9 cellular contexts compared by ENCODE assay signal in the genomic region with DNA sequence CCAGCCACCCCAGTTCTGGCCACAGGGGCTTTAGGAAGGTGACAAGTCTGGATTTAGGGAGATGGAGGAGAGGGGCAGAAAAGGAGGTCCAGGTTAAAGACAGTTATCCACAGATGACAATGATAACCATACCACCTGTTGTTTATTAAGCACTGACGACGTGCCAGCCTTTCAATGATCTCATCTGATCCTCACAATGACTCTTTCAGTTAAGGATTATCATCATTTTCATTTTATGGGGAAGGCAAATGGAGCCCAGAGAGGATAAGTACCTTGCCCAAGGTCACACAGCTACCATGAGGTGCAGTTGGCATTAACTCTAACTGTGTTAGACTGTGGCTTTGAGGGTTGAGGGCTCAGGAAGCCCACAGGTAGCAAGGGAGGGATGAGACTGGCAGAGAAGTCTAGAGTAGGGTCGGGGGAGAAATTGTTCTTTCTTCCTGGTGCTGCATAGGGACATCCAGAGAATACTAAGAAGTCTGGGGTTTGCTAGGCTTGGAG. TPM values are rescaled to one million over a fixed set of nuclear protein-coding genes. Genes with fewer than 3 reads are reported as not detected.
DNase-seq lines count a peak whose midpoint lies in the region; ATAC-seq, FAIRE-seq and TF ChIP-seq lines count a peak whose summit lies in the region.
"Had no signal": no experiment of that assay in that cellular context is flagged by ENCODE, and none has a peak within 500 bp of the region (broad histone marks: within the 10 kb centered on the region; RNA-seq: fewer than 3 reads in every experiment).

No MANE protein-coding gene starts in this region.

- H3K27me3 ChIP-seq in keratinocyte (ENCODE audit: control insufficient read depth, extremely low read depth, insufficient read depth, low read length) = no peaks in the 10 kb centered on the region

- H2AFZ ChIP-seq in keratinocyte (ENCODE audit: control insufficient read depth, low read length) = peak overlapping the region; percentile 26

- H3K9me3 ChIP-seq in keratinocyte (ENCODE audit: control insufficient read depth, low read depth, low read length) = no peaks in the 10 kb centered on the region

- no peak for DNase-seq in activated CD8-positive, alpha-beta memory T cell treated with anti-CD3 and anti-CD28 coated beads, Interleukin-2, amount 10 ng/mL, durations not matched to agents 7 days and 5 days
- DNase-seq in activated CD8-positive, alpha-beta memory T cell treated with anti-CD3 and anti-CD28 coated beads, Interleukin-2, amount 50 U/mL, for 48 hours = no peak
- DNase-seq in keratinocyte (ENCODE audit: low read depth, low spot score) (no peak), NCI-H1092 treated with DMSO at 0.1 percent for 48 hours (lab: John Stamatoyannopoulos, UW) (no peak)
- DNase-seq in stimulated activated CD4-positive, alpha-beta T cell treated with anti-CD3 and anti-CD28 coated beads, Interleukin-2, amount 100 ng/mL, for 24 hours = no peak
- DNase-seq: glutamatergic neuron had no signal

- dilution Hi-C loops in keratinocyte (cut with MboI; ENCODE audit: extremely low pct_ligation_motif_present, low sequenced_read_pairs) = no loop called here

- H4K20me1 ChIP-seq in keratinocyte (ENCODE audit: control insufficient read depth, extremely low read depth, insufficient read depth, low read length) = no peaks in the 10 kb centered on the region

- no peak for FAIRE-seq in keratinocyte (lab: Jason Lieb, UNC)

- peak overlapping the region; percentile 54 for H3K9ac ChIP-seq in keratinocyte (ENCODE audit: control insufficient read depth, extremely low read depth, insufficient read depth, low read length)

- no peaks in the 10 kb centered on the region for H3K36me3 Mint-ChIP-seq in activated CD8-positive, alpha-beta memory T cell treated with anti-CD3 and anti-CD28 coated beads, Interleukin-2, amount 10 ng/mL, durations not matched to agents 7 days and 5 days
- H3K36me3 Mint-ChIP-seq in activated T-helper 17 cell treated with anti-CD3 and anti-CD28 coated beads, Interleukin-2, amount 50 U/mL, for 72 hours (ENCODE audit: low read depth) = no peaks in the 10 kb centered on the region

- no peaks in the 10 kb centered on the region for H3K79me2 ChIP-seq in keratinocyte (ENCODE audit: control insufficient read depth, insufficient read depth, low read length)

- no peak for TF ChIP-seq CTCF in keratinocyte (optimal IDR thresholded peaks at IDR 0.05 in 1 of 3, IDR thresholded peaks at IDR 0.05 in 1 of 3, conservative IDR thresholded peaks at IDR 0.05 in 1 of 3; ENCODE audit: extremely low read depth in 1 of 3, insufficient read depth in 2 of 3, low read length in 3 of 3)

- no peaks in the 10 kb centered on the region for H3K9me3 Mint-ChIP-seq in activated CD8-positive, alpha-beta memory T cell treated with anti-CD3 and anti-CD28 coated beads, Interleukin-2, amount 10 ng/mL, durations not matched to agents 7 days and 5 days (ENCODE audit: low read depth)
- H3K9me3 Mint-ChIP-seq in activated T-helper 17 cell treated with anti-CD3 and anti-CD28 coated beads, Interleukin-2, amount 50 U/mL, for 72 hours = no peaks in the 10 kb centered on the region

- peak overlapping the region in 2 of 3 experiments; percentile 30 to 46 for H3K4me3 ChIP-seq in keratinocyte (ENCODE audit: control insufficient read depth in 2 of 3, extremely low read depth in 1 of 3, insufficient read depth in 2 of 3, low read depth in 1 of 3, low read length in 3 of 3)

- H3K27ac ChIP-seq in keratinocyte (ENCODE audit: control insufficient read depth, insufficient read depth, low read length) (peak overlapping the region; percentile 77), temporal lobe (ENCODE audit: low read depth, low read length) (peak overlapping the region; percentile 30)

- CTCF ChIA-PET in activated CD8-positive, alpha-beta memory T cell treated with anti-CD3 and anti-CD28 coated beads, Interleukin-2, amount 10 ng/mL, durations not matched to agents 7 days and 5 days (lab: Charles Lee) = interaction anchor here (0.9 to 3.2 kb wide), 6 partner anchors 23 to 92 kb away, joined by 3 to 14 read pairs (median 4); partner anchors contain the start of gene CDKN2AIPNL

- no peaks in the 10 kb centered on the region for H3K27me3 Mint-ChIP-seq in activated CD8-positive, alpha-beta memory T cell treated with anti-CD3 and anti-CD28 coated beads, Interleukin-2, amount 10 ng/mL, durations not matched to agents 7 days and 5 days
- H3K27me3 Mint-ChIP-seq in activated T-helper 17 cell treated with anti-CD3 and anti-CD28 coated beads, Interleukin-2, amount 50 U/mL, for 72 hours = no peaks in the 10 kb centered on the region

- ATAC-seq in activated CD8-positive, alpha-beta memory T cell treated with anti-CD3 and anti-CD28 coated beads, Interleukin-2, amount 10 ng/mL, durations not matched to agents 7 days and 5 days = peak; percentile 7
- peak; percentile 38 for ATAC-seq in activated T-helper 17 cell treated with anti-CD3 and anti-CD28 coated beads, Interleukin-2, amount 50 U/mL, for 72 hours (replicated peaks)
- ATAC-seq in GM18867 (IDR thresholded peaks at IDR 0.05; ENCODE audit: unreplicated experiment) = no peak

- H3K36me3 ChIP-seq in keratinocyte (ENCODE audit: control insufficient read depth in 2 of 2, extremely low read depth in 1 of 2, insufficient read depth in 2 of 2, low read length in 2 of 2) = no peaks in the 10 kb centered on the region

- H3K4me1 ChIP-seq in keratinocyte (ENCODE audit: control insufficient read depth, extremely low read depth, insufficient read depth, low read length) = peaks cover 58% of the 10 kb centered on the region

- H3K4me2 ChIP-seq in keratinocyte (ENCODE audit: control insufficient read depth, extremely low read depth, insufficient read depth, low read depth, low read length) = peak overlapping the region; percentile 81

- peak overlapping the region; percentile 28 for H3K4me3 Mint-ChIP-seq in activated CD8-positive, alpha-beta memory T cell treated with anti-CD3 and anti-CD28 coated beads, Interleukin-2, amount 10 ng/mL, durations not matched to agents 7 days and 5 days
- H3K4me3 Mint-ChIP-seq in activated T-helper 17 cell treated with anti-CD3 and anti-CD28 coated beads, Interleukin-2, amount 50 U/mL, for 72 hours = peak overlapping the region; percentile 81

- peak overlapping the region; percentile 95 for H3K27ac Mint-ChIP-seq in activated CD8-positive, alpha-beta memory T cell treated with anti-CD3 and anti-CD28 coated beads, Interleukin-2, amount 10 ng/mL, durations not matched to agents 7 days and 5 days
- H3K27ac Mint-ChIP-seq in activated T-helper 17 cell treated with anti-CD3 and anti-CD28 coated beads, Interleukin-2, amount 50 U/mL, for 72 hours = peak overlapping the region; percentile 98

- no peaks in the 10 kb centered on the region for H3K9me1 ChIP-seq in keratinocyte (ENCODE audit: control insufficient read depth, extremely low read depth, insufficient read depth, low read length)

- H3K4me1 Mint-ChIP-seq in activated CD8-positive, alpha-beta memory T cell treated with anti-CD3 and anti-CD28 coated beads, Interleukin-2, amount 10 ng/mL, durations not matched to agents 7 days and 5 days = peaks cover 47% of the 10 kb centered on the region
- peaks cover 21% of the 10 kb centered on the region for H3K4me1 Mint-ChIP-seq in activated T-helper 17 cell treated with anti-CD3 and anti-CD28 coated beads, Interleukin-2, amount 50 U/mL, for 72 hours

RNA-seq across cellular contexts. Expression of gene JADE2, which starts 21.5 kb away (rescaled TPM):
- total RNA-seq in activated CD8-positive, alpha-beta memory T cell treated with anti-CD3 and anti-CD28 coated beads, Interleukin-2, amount 10 ng/mL, durations not matched to agents 7 days and 5 days = 10 to 100 TPM; 88.1 to 98.4 TPM
- 10 to 100 TPM; 75.3 to 93.3 TPM for total RNA-seq in activated T-helper 17 cell treated with anti-CD3 and anti-CD28 coated beads, Interleukin-2, amount 50 U/mL, for 72 hours
- polyA plus RNA-seq in keratinocyte = 8.4 to 15.5 TPM (median 11.1 TPM) in 3 replicates
- polyA plus RNA-seq in keratinocyte (2011; ENCODE audit: low read depth) = 3.3 TPM
- polyA plus RNA-seq in keratinocyte (2011; cell fraction: cytosol; rRNA removed) = 6.2 and 10.7 TPM in 2 replicates
- polyA plus RNA-seq in keratinocyte (2011; cell fraction: nucleus; rRNA removed) = 13.5 and 16.0 TPM in 2 replicates
- polyA plus RNA-seq in keratinocyte (2012; ENCODE audit: low replicate concordance) = 3.0 and 18.5 TPM in 2 replicates
- 16.5 to 42.2 TPM (median 27.7 TPM) in 3 replicates for polyA minus RNA-seq in keratinocyte
- polyA minus RNA-seq in keratinocyte (2011; cell fraction: cytosol; rRNA and poly(A)+ RNA removed) = 25.3 TPM
- polyA minus RNA-seq in keratinocyte (2011; cell fraction: nucleus; rRNA and poly(A)+ RNA removed) = 19.3 and 20.4 TPM in 2 replicates
- 3.4 TPM for total RNA-seq in temporal lobe

Comparison
In these comparisons a context has a peak if more than half of its experiments do, and no peak if none do; other contexts are left out.
1. RNA of gene JADE2, which starts 21.5 kb away (total RNA-seq): 88.1 to 98.4 TPM in activated CD8-positive, alpha-beta memory T cell treated with anti-CD3 and anti-CD28 coated beads, Interleukin-2, amount 10 ng/mL, durations not matched to agents 7 days and 5 days and 75.3 to 93.3 TPM in activated T-helper 17 cell treated with anti-CD3 and anti-CD28 coated beads, Interleukin-2, amount 50 U/mL, for 72 hours; 3.4 TPM in temporal lobe (single experiment); every median in the first group is over 10 times any median in the second.